ENCODE assay signal across 2 cellular contexts in the genomic region with DNA sequence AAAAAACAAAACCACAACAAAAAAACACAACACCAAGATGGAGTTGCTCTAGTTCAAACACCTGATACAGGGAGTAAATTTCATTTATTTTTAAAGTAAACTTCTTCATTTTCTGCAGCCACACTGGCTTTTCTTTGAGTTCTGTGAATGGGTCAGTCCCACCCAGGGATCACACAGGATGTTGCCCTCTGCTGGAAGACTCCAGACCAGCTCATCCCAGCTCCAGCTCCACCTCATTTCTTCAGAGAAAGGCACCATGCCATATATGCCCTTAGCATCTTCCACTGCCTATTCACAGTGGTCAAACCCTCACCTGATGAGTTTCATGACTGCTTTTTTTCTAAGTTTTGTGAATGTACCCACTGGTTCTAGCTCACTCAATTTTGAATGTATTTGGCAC.
TF ChIP-seq lines count a peak whose summit lies in the region.

No MANE protein-coding gene starts in this region.

TF ChIP-seq in Ishikawa, 13 proteins besides CTCF, POLR2A, EP300 and RAD21:
- TF ChIP-seq TAF1 (IDR thresholded peaks at IDR 0.05; ENCODE audit: low read depth) (no peak), TEAD4 (IDR thresholded peaks at IDR 0.05) (no peak), FOXM1 (IDR thresholded peaks at IDR 0.05; ENCODE audit: borderline replicate concordance, low read depth) (no peak), ZBTB7A (IDR thresholded peaks at IDR 0.05; ENCODE audit: low read depth) (no peak), CREB1 (IDR thresholded peaks at IDR 0.05; ENCODE audit: low read depth) (no peak), YY1 (IDR thresholded peaks at IDR 0.05; ENCODE audit: low read depth) (no peak), CEBPB (IDR thresholded peaks at IDR 0.05) (no peak), NFIC (IDR thresholded peaks at IDR 0.05) (no peak), TCF12 (IDR thresholded peaks at IDR 0.05; ENCODE audit: low read depth) (no peak)
- TF ChIP-seq, protein P1, sequence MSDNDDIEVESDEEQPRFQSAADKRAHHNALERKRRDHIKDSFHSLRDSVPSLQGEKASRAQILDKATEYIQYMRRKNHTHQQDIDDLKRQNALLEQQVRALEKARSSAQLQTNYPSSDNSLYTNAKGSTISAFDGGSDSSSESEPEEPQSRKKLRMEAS (IDR thresholded peaks at IDR 0.05) = no peak
- TF ChIP-seq, protein P2, sequence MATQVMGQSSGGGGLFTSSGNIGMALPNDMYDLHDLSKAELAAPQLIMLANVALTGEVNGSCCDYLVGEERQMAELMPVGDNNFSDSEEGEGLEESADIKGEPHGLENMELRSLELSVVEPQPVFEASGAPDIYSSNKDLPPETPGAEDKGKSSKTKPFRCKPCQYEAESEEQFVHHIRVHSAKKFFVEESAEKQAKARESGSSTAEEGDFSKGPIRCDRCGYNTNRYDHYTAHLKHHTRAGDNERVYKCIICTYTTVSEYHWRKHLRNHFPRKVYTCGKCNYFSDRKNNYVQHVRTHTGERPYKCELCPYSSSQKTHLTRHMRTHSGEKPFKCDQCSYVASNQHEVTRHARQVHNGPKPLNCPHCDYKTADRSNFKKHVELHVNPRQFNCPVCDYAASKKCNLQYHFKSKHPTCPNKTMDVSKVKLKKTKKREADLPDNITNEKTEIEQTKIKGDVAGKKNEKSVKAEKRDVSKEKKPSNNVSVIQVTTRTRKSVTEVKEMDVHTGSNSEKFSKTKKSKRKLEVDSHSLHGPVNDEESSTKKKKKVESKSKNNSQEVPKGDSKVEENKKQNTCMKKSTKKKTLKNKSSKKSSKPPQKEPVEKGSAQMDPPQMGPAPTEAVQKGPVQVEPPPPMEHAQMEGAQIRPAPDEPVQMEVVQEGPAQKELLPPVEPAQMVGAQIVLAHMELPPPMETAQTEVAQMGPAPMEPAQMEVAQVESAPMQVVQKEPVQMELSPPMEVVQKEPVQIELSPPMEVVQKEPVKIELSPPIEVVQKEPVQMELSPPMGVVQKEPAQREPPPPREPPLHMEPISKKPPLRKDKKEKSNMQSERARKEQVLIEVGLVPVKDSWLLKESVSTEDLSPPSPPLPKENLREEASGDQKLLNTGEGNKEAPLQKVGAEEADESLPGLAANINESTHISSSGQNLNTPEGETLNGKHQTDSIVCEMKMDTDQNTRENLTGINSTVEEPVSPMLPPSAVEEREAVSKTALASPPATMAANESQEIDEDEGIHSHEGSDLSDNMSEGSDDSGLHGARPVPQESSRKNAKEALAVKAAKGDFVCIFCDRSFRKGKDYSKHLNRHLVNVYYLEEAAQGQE (IDR thresholded peaks at IDR 0.05; ENCODE audit: low read depth) = no peak

TF ChIP-seq in GM12878, 131 proteins besides CTCF, POLR2A, EP300 and RAD21:
- TF ChIP-seq RBBP5 (conservative IDR thresholded peaks at IDR 0.05) (no peak), CEBPB (IDR thresholded peaks at IDR 0.05; ENCODE audit: borderline replicate concordance in 1 of 2, low read depth in 2 of 2, low read length in 2 of 2) (no peak), ZNF24 (IDR thresholded peaks at IDR 0.05) (no peak), CREM (IDR thresholded peaks at IDR 0.05; ENCODE audit: low read depth) (no peak), SMC3 (IDR thresholded peaks at IDR 0.05; ENCODE audit: borderline replicate concordance, low read length) (peak; percentile 30; the same call in 1 of the 2 replicates), MYC (IDR thresholded peaks at IDR 0.05; ENCODE audit: insufficient read depth, insufficient read length, insufficient replicate concordance, low read length, severe bottlenecking) (no peak)
